Comparison of ENCODE assay signal across 8 cellular contexts in the genomic region with DNA sequence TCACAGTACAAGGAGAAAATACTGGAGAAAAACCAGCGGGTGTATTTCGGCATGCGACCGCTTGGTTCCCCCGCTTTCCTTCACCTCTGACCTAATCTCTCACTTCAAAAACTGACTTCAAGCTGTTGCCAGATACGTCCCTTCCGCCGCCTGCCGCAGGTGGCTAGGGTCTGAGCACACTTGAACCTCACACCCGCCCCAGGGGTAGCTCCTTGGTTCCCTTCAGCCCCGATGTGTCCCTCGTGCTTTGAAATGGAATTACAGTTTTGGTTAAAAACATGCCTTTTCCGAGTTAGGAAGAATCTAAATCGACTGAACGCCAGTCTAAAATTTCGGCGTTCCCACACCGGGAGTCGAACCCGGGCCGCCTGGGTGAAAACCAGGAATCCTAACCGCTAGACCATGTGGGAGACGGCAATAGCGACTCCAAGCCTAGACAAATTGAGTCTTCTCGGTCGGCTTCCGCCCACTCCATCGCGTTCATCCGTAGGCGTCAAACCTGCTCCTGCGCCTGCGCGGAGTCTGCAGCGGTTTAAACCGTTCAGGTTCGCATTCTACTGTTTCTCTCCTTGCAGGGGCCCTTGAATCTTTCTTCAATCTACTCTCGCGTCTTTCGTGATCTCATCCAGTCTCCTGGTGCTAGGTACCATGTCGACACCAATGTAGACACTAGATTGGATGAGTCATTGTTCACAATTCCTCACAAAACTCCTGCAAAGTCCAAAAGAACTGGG.
DNase-seq lines count a peak whose midpoint lies in the region; ATAC-seq lines count a peak whose summit lies in the region.

No MANE protein-coding gene starts in this region.

- no peaks in the 10 kb centered on the region for H3K36me3 Mint-ChIP-seq in memory B cell

- DNase-seq in CMK (ENCODE audit: low read depth) (peak; percentile 77), HS-27A (ENCODE audit: low read depth) (peak; percentile 90), NOMO-1 (lab: John Stamatoyannopoulos, UW; ENCODE audit: unreplicated experiment in 2 of 2) (peak; percentile 97 to 99), memory B cell (ENCODE audit: low spot score in 2 of 2) (peak; percentile 98 to 99)
- peak; percentile 90 to 100 (median 99) for DNase-seq in activated CD8-positive, alpha-beta memory T cell treated with anti-CD3 and anti-CD28 coated beads for 48 hours (ENCODE audit: low read depth in 2 of 3, low spot score in 2 of 3)
- DNase-seq in stimulated activated CD4-positive, alpha-beta T cell treated with anti-CD3 and anti-CD28 coated beads, TNF-alpha, amount 100 ng/mL, for 48 hours (ENCODE audit: low read depth in 3 of 3) = peak; percentile 82 to 96 (median 91)

- H3K36me3 ChIP-seq in endocrine pancreas (ENCODE audit: control insufficient read depth, insufficient read depth, low read length) = no peaks in the 10 kb centered on the region

- H3K4me3 Mint-ChIP-seq in memory B cell = no peak overlapping the region

- H3K4me1 Mint-ChIP-seq in memory B cell = peaks cover 5% of the 10 kb centered on the region

- H3K4me1 ChIP-seq in endocrine pancreas (ENCODE audit: control insufficient read depth, insufficient read depth, low read length) = peaks cover 9% of the 10 kb centered on the region

- H3K9me3 Mint-ChIP-seq in memory B cell = peaks cover 1% of the 10 kb centered on the region

- H3K9ac ChIP-seq in endocrine pancreas (ENCODE audit: control insufficient read depth, insufficient read depth, low read length) = peak overlapping the region; percentile 78

- H3K27me3 Mint-ChIP-seq in memory B cell = no peaks in the 10 kb centered on the region

- ATAC-seq in GM19468 (IDR thresholded peaks at IDR 0.05; ENCODE audit: extremely low read depth, unreplicated experiment) = peak; percentile 80
- ATAC-seq in memory B cell (ENCODE audit: low read depth) = peak; percentile 76

- H3K9me3 ChIP-seq in endocrine pancreas (ENCODE audit: control insufficient read depth, low read length) = no peaks in the 10 kb centered on the region

- H3K27ac Mint-ChIP-seq in memory B cell = no peak overlapping the region

- H3K27me3 ChIP-seq in endocrine pancreas (ENCODE audit: control insufficient read depth, insufficient read depth, low read length) = no peaks in the 10 kb centered on the region

- peak overlapping the region; percentile 65 for H3K4me3 ChIP-seq in endocrine pancreas (ENCODE audit: control insufficient read depth, insufficient read depth, low read length)

Comparison
In these comparisons a context has a peak if more than half of its experiments do, and no peak if none do; other contexts are left out.
1. Peak in every context shown above with its lines: DNase-seq, ATAC-seq and H3K4me3 ChIP-seq.